ENCODE assay signal across 10 cellular contexts in genomic region chr16:85206472-85207356, GRCh38.
DNase-seq lines count a peak whose midpoint lies in the region; ATAC-seq and TF ChIP-seq lines count a peak whose summit lies in the region.
"Had no signal": no experiment of that assay in that cellular context is flagged by ENCODE, and none has a peak within 500 bp of the region (broad histone marks: within the 10 kb centered on the region; RNA-seq: fewer than 3 reads in every experiment).

No MANE protein-coding gene starts in this region.

- BruUV-seq in Panc1 (replicated peaks; lab: Mats Ljungman, UMichigan), result no TSS peak

- in situ Hi-C loops in Panc1 (cut with HindIII; ENCODE audit: low pct_unique_long_range_greater_than_20kb, low sequenced_read_pairs), result no loop called here

- POLR2A ChIA-PET in Panc1 (lab: Charles Lee), result no interaction called here

- H3K27me3 Mint-ChIP-seq in nephron progenitor cell (ENCODE audit: low read depth, poor library complexity), result peaks cover 6% of the 10 kb centered on the region
- H3K27me3 Mint-ChIP-seq in activated naive CD8-positive, alpha-beta T cell treated with anti-CD3 and anti-CD28 coated beads for 36 hours, result peaks cover 3% of the 10 kb centered on the region

- TF ChIP-seq CTCF in Panc1 (IDR thresholded peaks at IDR 0.05) (no peak), nephron progenitor cell (IDR thresholded peaks at IDR 0.05) (no peak)

- H3K36me3 ChIP-seq in Panc1 (ENCODE audit: control insufficient read depth, insufficient read depth, low read length), result no peaks in the 10 kb centered on the region

- peaks cover 21% of the 10 kb centered on the region for H3K4me1 ChIP-seq in Panc1 (ENCODE audit: control insufficient read depth, insufficient read depth, low read length)

- peaks cover 60% of the 10 kb centered on the region for H3K4me1 Mint-ChIP-seq in nephron progenitor cell
- H3K4me1 Mint-ChIP-seq in activated naive CD8-positive, alpha-beta T cell treated with anti-CD3 and anti-CD28 coated beads for 36 hours, result no peaks in the 10 kb centered on the region

- H3K27ac Mint-ChIP-seq in nephron progenitor cell, result no peak overlapping the region
- no peak overlapping the region for H3K27ac Mint-ChIP-seq in activated naive CD8-positive, alpha-beta T cell treated with anti-CD3 and anti-CD28 coated beads for 36 hours

- H3K4me3 ChIP-seq in Panc1 (ENCODE audit: low read depth in 2 of 2, low read length in 2 of 2), result no peak overlapping the region

- CTCF ChIA-PET in Panc1 (lab: Charles Lee), result interaction anchor here (0.6 kb wide), 1 partner anchor 26 kb away, joined by 7 read pairs; no protein-coding TSS in a partner anchor

- no peaks in the 10 kb centered on the region for H3K36me3 Mint-ChIP-seq in nephron progenitor cell (ENCODE audit: low read depth)
- no peaks in the 10 kb centered on the region for H3K36me3 Mint-ChIP-seq in activated naive CD8-positive, alpha-beta T cell treated with anti-CD3 and anti-CD28 coated beads for 36 hours

- H3K9me3 ChIP-seq in Panc1 (ENCODE audit: control insufficient read depth, insufficient read depth, low read depth, low read length), result no peaks in the 10 kb centered on the region

- H3K27me3 ChIP-seq in Panc1 (ENCODE audit: control insufficient read depth, insufficient read depth, low read length), result no peaks in the 10 kb centered on the region

- peak overlapping the region; percentile 42 for H3K4me3 Mint-ChIP-seq in nephron progenitor cell
- H3K4me3 Mint-ChIP-seq in activated naive CD8-positive, alpha-beta T cell treated with anti-CD3 and anti-CD28 coated beads for 36 hours, result no peak overlapping the region
- H3K4me3 Mint-ChIP-seq: neural crest cell had no signal

- DNase-seq in AG08396 (ENCODE audit: low spot score), result peak; percentile 72
- DNase-seq in Panc1 (ENCODE audit: low read depth, low spot score), result no peak
- DNase-seq in head of caudate nucleus, result peak in 40 of 42 donors; percentile 32 to 85 (median 64)
- DNase-seq in nephron progenitor cell, result peak; percentile 69
- DNase-seq in NCI-H1417 treated with DMSO at 0.1 percent for 48 hours (lab: John Stamatoyannopoulos, UW), result no peak
- no peak for DNase-seq in NCI-H524 (lab: John Stamatoyannopoulos, UW)
- DNase-seq in activated naive CD8-positive, alpha-beta T cell treated with anti-CD3 and anti-CD28 coated beads for 36 hours, result no peak
- DNase-seq: NCI-H2029 treated with DMSO at 0.1 percent for 48 hours had no signal

- intact Hi-C loops in Panc1 (cut with micrococcal nuclease; ENCODE audit: unreplicated experiment), result no loop called here
- intact Hi-C loops in head of caudate nucleus (cut with DNase I), result no loop called here

- no peak overlapping the region for H3K27ac ChIP-seq in Panc1 (ENCODE audit: low read length)

- ATAC-seq in Panc1, result peak; percentile 40; the same call in 1 of the 2 replicates
- ATAC-seq in HG03280 (IDR thresholded peaks at IDR 0.05; ENCODE audit: unreplicated experiment), result no peak

- no peaks in the 10 kb centered on the region for H3K9me3 Mint-ChIP-seq in nephron progenitor cell
- H3K9me3 Mint-ChIP-seq in activated naive CD8-positive, alpha-beta T cell treated with anti-CD3 and anti-CD28 coated beads for 36 hours, result no peaks in the 10 kb centered on the region
- H3K9me3 Mint-ChIP-seq: neural crest cell had no signal

Comparison
In these comparisons a context has a peak if more than half of its experiments do, and no peak if none do; other contexts are left out.
1. DNase-seq: peak in AG08396 (single experiment), head of caudate nucleus (40 of 42) and nephron progenitor cell (single experiment); none in Panc1 (single experiment), NCI-H1417 treated with DMSO at 0.1 percent for 48 hours (single experiment), NCI-H524 (0 of 2) and activated naive CD8-positive, alpha-beta T cell treated with anti-CD3 and anti-CD28 coated beads for 36 hours (single experiment).